In the genomic region with DNA sequence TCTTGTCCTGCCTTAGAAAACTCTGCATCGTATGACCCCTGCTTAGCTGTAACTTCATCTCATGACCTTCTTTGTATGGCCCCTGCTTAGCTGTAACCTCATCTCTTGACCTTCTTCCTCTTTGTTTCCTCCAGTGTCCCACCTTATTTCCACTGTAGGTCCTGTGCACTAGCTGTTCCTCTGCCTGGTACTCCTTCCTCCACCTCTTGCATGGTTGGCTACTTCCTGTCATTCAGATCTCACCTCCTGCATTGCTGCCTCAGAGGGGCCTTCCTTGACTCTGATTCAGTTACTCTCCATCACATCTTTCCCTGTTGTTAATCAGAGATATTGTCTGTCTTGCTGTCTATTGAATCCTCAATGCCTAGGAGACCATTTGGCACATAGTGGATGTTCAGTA, we compare ENCODE assay signal across 17 cellular contexts.
DNase-seq lines count a peak whose midpoint lies in the region; ATAC-seq and TF ChIP-seq lines count a peak whose summit lies in the region.
"Had no signal": no experiment of that assay in that cellular context is flagged by ENCODE, and none has a peak within 500 bp of the region (broad histone marks: within the 10 kb centered on the region; RNA-seq: fewer than 3 reads in every experiment).

No MANE protein-coding gene starts in this region.

- H2AK5ac ChIP-seq in IMR-90 (ENCODE audit: low read depth, low read length): peak overlapping the region; percentile 72

- H3K27ac ChIP-seq in IMR-90 (ENCODE audit: insufficient read depth, low read length): no peak overlapping the region
- peak overlapping the region; percentile 13 to 95 (median 87) for H3K27ac ChIP-seq in dorsolateral prefrontal cortex
- peak overlapping the region; percentile 55 for H3K27ac ChIP-seq in subcutaneous abdominal adipose tissue (ENCODE audit: low read depth, low read length)
- no peak overlapping the region for H3K27ac ChIP-seq in neural progenitor cell
- H3K27ac ChIP-seq: esophagus squamous epithelium, RWPE1, testis had no signal

- TF ChIP-seq RAD21 in IMR-90 (IDR thresholded peaks at IDR 0.05; ENCODE audit: low read length): no peak

- no peak overlapping the region for H3K56ac ChIP-seq in IMR-90 (ENCODE audit: extremely low read depth, insufficient read depth, low read length)

- peak overlapping the region; percentile 46; the same call in 1 of the 3 replicates for H2BK15ac ChIP-seq in IMR-90 (ENCODE audit: low read depth, low read length)

- dilution Hi-C loops in IMR-90 (cut with HindIII; ENCODE audit: low sequenced_read_pairs, unreplicated experiment): loop anchor here (10.0 kb wide), 1 partner anchor 90 kb away; no protein-coding TSS in a partner anchor

- H3F3A ChIP-seq in neural progenitor cell (ENCODE audit: low read depth): peaks cover 7% of the 10 kb centered on the region

- H2BK5ac ChIP-seq in IMR-90 (ENCODE audit: low read depth, low read length, poor library complexity, severe bottlenecking): peak overlapping the region; percentile 68

- DNase-seq in activated naive CD8-positive, alpha-beta T cell treated with anti-CD3 and anti-CD28 coated beads, Interleukin-2, amount 10 ng/mL, durations not matched to agents 7 days and 5 days: no peak
- no peak for DNase-seq in activated naive CD8-positive, alpha-beta T cell treated with anti-CD3 and anti-CD28 coated beads, Interleukin-2, amount 50 U/mL, for 24 hours
- no peak for DNase-seq in IMR-90
- no peak for DNase-seq in dorsolateral prefrontal cortex
- DNase-seq in T1000 (lab: John Stamatoyannopoulos, UW): no peak
- no peak for DNase-seq in type B pancreatic cell (ENCODE audit: extremely low spot score, unreplicated experiment)
- DNase-seq in neural progenitor cell (ENCODE audit: low spot score): no peak
- DNase-seq: DMS79, esophagus squamous epithelium had no signal

- no peaks in the 10 kb centered on the region for H3K79me2 ChIP-seq in neural progenitor cell (ENCODE audit: low read depth)

- TF ChIP-seq CTCF in IMR-90 (conservative IDR thresholded peaks at IDR 0.05; ENCODE audit: low read depth, low read length) (no peak), dorsolateral prefrontal cortex (IDR thresholded peaks at IDR 0.05 in 54 of 56, conservative IDR thresholded peaks at IDR 0.05 in 2 of 56; ENCODE audit: low read depth in 1 of 56, partially characterized antibody in 56 of 56) (no peak), type B pancreatic cell (conservative IDR thresholded peaks at IDR 0.05) (no peak), neural progenitor cell (IDR thresholded peaks at IDR 0.05) (no peak)

- no peaks in the 10 kb centered on the region for H3K27me3 Mint-ChIP-seq in activated naive CD8-positive, alpha-beta T cell treated with anti-CD3 and anti-CD28 coated beads, Interleukin-2, amount 10 ng/mL, durations not matched to agents 7 days and 5 days
- H3K27me3 Mint-ChIP-seq in activated naive CD8-positive, alpha-beta T cell treated with anti-CD3 and anti-CD28 coated beads, Interleukin-2, amount 50 U/mL, for 24 hours: no peaks in the 10 kb centered on the region
- no peaks in the 10 kb centered on the region for H3K27me3 Mint-ChIP-seq in type B pancreatic cell
- H3K27me3 Mint-ChIP-seq in neural progenitor cell (ENCODE audit: insufficient read depth, low read depth): no peaks in the 10 kb centered on the region
- H3K27me3 Mint-ChIP-seq: IgD-negative memory B cell, naive B cell had no signal

- H3K23ac ChIP-seq in IMR-90 (ENCODE audit: low read depth, low read length): peak overlapping the region; percentile 32

- WGBS in IMR-90 (ENCODE audit: extremely low coverage in 2 of 2, insufficient read length in 1 of 2), 2 experiments: 78% methylated on average over 1 of the region's 1 CpG; no CpG with 5 or more reads in 1 of the 2 experiments

- CTCF ChIA-PET in IMR-90 (lab: Yijun Ruan, JAX): interaction anchor here (0.7 to 1.8 kb wide), 10 partner anchors 12 to 124 kb away, joined by 3 to 9 read pairs (median 4); no protein-coding TSS in a partner anchor

- H3K9me3 Mint-ChIP-seq in activated naive CD8-positive, alpha-beta T cell treated with anti-CD3 and anti-CD28 coated beads, Interleukin-2, amount 10 ng/mL, durations not matched to agents 7 days and 5 days: no peaks in the 10 kb centered on the region
- no peaks in the 10 kb centered on the region for H3K9me3 Mint-ChIP-seq in activated naive CD8-positive, alpha-beta T cell treated with anti-CD3 and anti-CD28 coated beads, Interleukin-2, amount 50 U/mL, for 24 hours
- H3K9me3 Mint-ChIP-seq in type B pancreatic cell (no peaks in the 10 kb centered on the region), neural progenitor cell (no peaks in the 10 kb centered on the region)
- H3K9me3 Mint-ChIP-seq: GM23338, IgD-negative memory B cell, naive B cell had no signal

- peaks cover 4% of the 10 kb centered on the region for H3K36me3 Mint-ChIP-seq in activated naive CD8-positive, alpha-beta T cell treated with anti-CD3 and anti-CD28 coated beads, Interleukin-2, amount 10 ng/mL, durations not matched to agents 7 days and 5 days
- H3K36me3 Mint-ChIP-seq in activated naive CD8-positive, alpha-beta T cell treated with anti-CD3 and anti-CD28 coated beads, Interleukin-2, amount 50 U/mL, for 24 hours (ENCODE audit: low read depth): peaks cover 2% of the 10 kb centered on the region
- H3K36me3 Mint-ChIP-seq in type B pancreatic cell (no peaks in the 10 kb centered on the region), neural progenitor cell (no peaks in the 10 kb centered on the region)
- H3K36me3 Mint-ChIP-seq: naive B cell had no signal

- H3K79me1 ChIP-seq in IMR-90 (ENCODE audit: low read depth in 1 of 2, low read length in 2 of 2): peaks cover 8 to 66% of the 10 kb centered on the region in 2 experiments

- in situ Hi-C loops in IMR-90 (cut with MboI; ENCODE audit: low sequenced_read_pairs): no loop called here

- no peaks in the 10 kb centered on the region for H4K20me1 ChIP-seq in IMR-90 (ENCODE audit: insufficient read depth, low read length)
- no peaks in the 10 kb centered on the region for H4K20me1 ChIP-seq in neural progenitor cell (ENCODE audit: low read depth)

- peaks cover 6% of the 10 kb centered on the region for H3K9me1 ChIP-seq in IMR-90 (ENCODE audit: insufficient read depth, low read length)

- intact Hi-C loops in IMR-90 (cut with micrococcal nuclease): loop anchor here (1.0 to 10.0 kb wide), 5 partner anchors 62 to 460 kb away; partner anchors contain the start of gene NMB
- intact Hi-C loops in dorsolateral prefrontal cortex (cut with DNase I): loop anchor here (2.0 to 10.0 kb wide), 8 partner anchors 47 to 450 kb away; partner anchors contain the start of genes PDE8A (in 2 of the 2) and ZSCAN2 (in 1 of the 2)

- no TSS peak for BruUV-seq in IMR-90 (replicated peaks; lab: Mats Ljungman, UMichigan)

- H3K9ac ChIP-seq in IMR-90 (ENCODE audit: low read depth, low read length) (no peak overlapping the region), subcutaneous abdominal adipose tissue (ENCODE audit: low read length in 5 of 5) (no peak overlapping the region), neural progenitor cell (no peak overlapping the region)

- H3K27me3 ChIP-seq in IMR-90 (ENCODE audit: control insufficient read depth, insufficient read depth, low read length) (no peaks in the 10 kb centered on the region), dorsolateral prefrontal cortex (no peaks in the 10 kb centered on the region), subcutaneous abdominal adipose tissue (ENCODE audit: control insufficient read depth in 5 of 5, insufficient read depth in 4 of 5, low read length in 5 of 5) (no peaks in the 10 kb centered on the region), neural progenitor cell (no peaks in the 10 kb centered on the region)
- H3K27me3 ChIP-seq: esophagus squamous epithelium, testis had no signal

- H3K18ac ChIP-seq in IMR-90 (ENCODE audit: low read depth, low read length): peak overlapping the region; percentile 71; the same call in 1 of the 2 replicates

- H4K5ac ChIP-seq in IMR-90 (ENCODE audit: low read depth, low read length): peak overlapping the region; percentile 47; the same call in 1 of the 2 replicates

- no peak overlapping the region for H3K4me3 ChIP-seq in IMR-90 (ENCODE audit: insufficient read depth, low read depth, low read length)
- H3K4me3 ChIP-seq in dorsolateral prefrontal cortex: no peak overlapping the region
- no peak overlapping the region for H3K4me3 ChIP-seq in subcutaneous abdominal adipose tissue (ENCODE audit: low read depth in 1 of 5, low read length in 5 of 5)
- H3K4me3 ChIP-seq in neural progenitor cell: no peak overlapping the region
- H3K4me3 ChIP-seq: esophagus squamous epithelium, GM23338, lung, skin epidermis, testis had no signal

- TF ChIP-seq POLR2A in IMR-90 (IDR thresholded peaks at IDR 0.05; ENCODE audit: low read depth, low read length): no peak

- H3K4me3 Mint-ChIP-seq in activated naive CD8-positive, alpha-beta T cell treated with anti-CD3 and anti-CD28 coated beads, Interleukin-2, amount 10 ng/mL, durations not matched to agents 7 days and 5 days: no peak overlapping the region
- no peak overlapping the region for H3K4me3 Mint-ChIP-seq in activated naive CD8-positive, alpha-beta T cell treated with anti-CD3 and anti-CD28 coated beads, Interleukin-2, amount 50 U/mL, for 24 hours
- H3K4me3 Mint-ChIP-seq in type B pancreatic cell (no peak overlapping the region), neural progenitor cell (no peak overlapping the region)
- H3K4me3 Mint-ChIP-seq: GM23338, IgD-negative memory B cell had no signal

- H3K4ac ChIP-seq in IMR-90 (ENCODE audit: low read depth, low read length): peak overlapping the region; percentile 87; the same call in 1 of the 2 replicates

- H3K4me1 Mint-ChIP-seq in activated naive CD8-positive, alpha-beta T cell treated with anti-CD3 and anti-CD28 coated beads, Interleukin-2, amount 10 ng/mL, durations not matched to agents 7 days and 5 days: peaks cover 28% of the 10 kb centered on the region
- peaks cover 41% of the 10 kb centered on the region for H3K4me1 Mint-ChIP-seq in activated naive CD8-positive, alpha-beta T cell treated with anti-CD3 and anti-CD28 coated beads, Interleukin-2, amount 50 U/mL, for 24 hours
- peaks cover 14% of the 10 kb centered on the region for H3K4me1 Mint-ChIP-seq in type B pancreatic cell (ENCODE audit: unreplicated experiment)
- no peaks in the 10 kb centered on the region for H3K4me1 Mint-ChIP-seq in neural progenitor cell

- POLR2A ChIA-PET in activated naive CD8-positive, alpha-beta T cell treated with anti-CD3 and anti-CD28 coated beads, Interleukin-2, amount 10 ng/mL, durations not matched to agents 7 days and 5 days (lab: Charles Lee): interaction anchor here (0.9 to 1.2 kb wide), 4 partner anchors 13 to 391 kb away, joined by 3 to 6 read pairs (median 4); partner anchors contain the start of gene WDR73
- POLR2A ChIA-PET in IMR-90 (lab: Charles Lee; ENCODE audit: unreplicated experiment): no interaction called here

- peak overlapping the region; percentile 90 for H3K14ac ChIP-seq in IMR-90 (replicated peaks; ENCODE audit: low read depth, low read length)

- H3K9me3 ChIP-seq in IMR-90 (ENCODE audit: control insufficient read depth, insufficient read depth, low read length) (no peaks in the 10 kb centered on the region), subcutaneous abdominal adipose tissue (ENCODE audit: control insufficient read depth in 5 of 5, low read length in 5 of 5) (no peaks in the 10 kb centered on the region), neural progenitor cell (ENCODE audit: low read depth) (no peaks in the 10 kb centered on the region)
- H3K9me3 ChIP-seq: esophagus squamous epithelium, testis had no signal

- H3K36me3 ChIP-seq in IMR-90 (ENCODE audit: control insufficient read depth, insufficient read depth, low read length) (no peaks in the 10 kb centered on the region), subcutaneous abdominal adipose tissue (ENCODE audit: control insufficient read depth in 5 of 5, insufficient read depth in 5 of 5, low read length in 5 of 5) (no peaks in the 10 kb centered on the region), neural progenitor cell (no peaks in the 10 kb centered on the region)
- H3K36me3 ChIP-seq: esophagus squamous epithelium had no signal

- H2BK120ac ChIP-seq in IMR-90 (ENCODE audit: low read depth, low read length): peak overlapping the region; percentile 82

- H4K8ac ChIP-seq in IMR-90 (ENCODE audit: low read depth in 2 of 2, low read length in 2 of 2): peak overlapping the region; percentile 6 to 90; a peak in 2 of 4 replicates

- ATAC-seq in activated naive CD8-positive, alpha-beta T cell treated with anti-CD3 and anti-CD28 coated beads, Interleukin-2, amount 10 ng/mL, durations not matched to agents 7 days and 5 days (ENCODE audit: low read depth): peak; percentile 43
- no peak for ATAC-seq in activated naive CD8-positive, alpha-beta T cell treated with anti-CD3 and anti-CD28 coated beads, Interleukin-2, amount 50 U/mL, for 24 hours
- ATAC-seq in IMR-90 (ENCODE audit: low read depth): no peak

- peak overlapping the region; percentile 75 for H3K27ac Mint-ChIP-seq in activated naive CD8-positive, alpha-beta T cell treated with anti-CD3 and anti-CD28 coated beads, Interleukin-2, amount 10 ng/mL, durations not matched to agents 7 days and 5 days
- H3K27ac Mint-ChIP-seq in activated naive CD8-positive, alpha-beta T cell treated with anti-CD3 and anti-CD28 coated beads, Interleukin-2, amount 50 U/mL, for 24 hours: no peak overlapping the region
- no peak overlapping the region for H3K27ac Mint-ChIP-seq in type B pancreatic cell
- H3K27ac Mint-ChIP-seq in neural progenitor cell: no peak overlapping the region
- H3K27ac Mint-ChIP-seq: GM23338 had no signal

- H2AK9ac ChIP-seq in IMR-90 (replicated peaks; ENCODE audit: low read depth, low read length, poor library complexity): no peak overlapping the region

- H3K4me2 ChIP-seq in IMR-90 (ENCODE audit: low read depth, low read length): no peak overlapping the region
- no peak overlapping the region for H3K4me2 ChIP-seq in neural progenitor cell
- H3K4me2 ChIP-seq: GM23338 had no signal

- H3K4me1 ChIP-seq in IMR-90 (ENCODE audit: control insufficient read depth, insufficient read depth, low read length) (peaks cover 4% of the 10 kb centered on the region), subcutaneous abdominal adipose tissue (ENCODE audit: control insufficient read depth in 5 of 5, insufficient read depth in 5 of 5, low read length in 5 of 5) (peaks cover 0 to 17% (median 3%) of the 10 kb centered on the region in 5 donors), neural progenitor cell (no peaks in the 10 kb centered on the region)
- H3K4me1 ChIP-seq: testis had no signal

- H4K91ac ChIP-seq in IMR-90 (ENCODE audit: insufficient read depth, low read depth, low read length): peak overlapping the region; percentile 59

- H2AFZ ChIP-seq in IMR-90 (replicated peaks; ENCODE audit: low read length, poor library complexity) (no peak overlapping the region), neural progenitor cell (replicated peaks) (no peak overlapping the region)
- H2AFZ ChIP-seq: GM23338 had no signal

- peak overlapping the region; percentile 91 for H2BK20ac ChIP-seq in IMR-90 (ENCODE audit: low read depth, low read length)

Comparison
In these comparisons a context has a peak if more than half of its experiments do, and no peak if none do; other contexts are left out.
1. H3K27ac ChIP-seq: peak in dorsolateral prefrontal cortex (59 of 59) and subcutaneous abdominal adipose tissue (single experiment); none in IMR-90 (single experiment) and neural progenitor cell (single experiment).